1 cellular context compared by ENCODE assay signal in genomic region chr20:3815703-3816315, GRCh38.
TF ChIP-seq lines count a peak whose summit lies in the region.

No MANE protein-coding gene starts in this region.

TF ChIP-seq in IMR-90, 13 proteins besides CTCF, POLR2A, EP300 and RAD21:
- TF ChIP-seq RFX5 (IDR thresholded peaks at IDR 0.05; ENCODE audit: low read depth, low read length) (no peak), ELK1 (IDR thresholded peaks at IDR 0.05; ENCODE audit: borderline replicate concordance, low read depth, low read length) (no peak), MAZ (IDR thresholded peaks at IDR 0.05; ENCODE audit: borderline replicate concordance, low read depth, low read length) (no peak), USF2 (IDR thresholded peaks at IDR 0.05; ENCODE audit: low read depth, low read length) (no peak), MAFK (IDR thresholded peaks at IDR 0.05; ENCODE audit: low read depth, low read length) (no peak), BHLHE40 (IDR thresholded peaks at IDR 0.05; ENCODE audit: low read depth, low read length) (no peak), FOS (IDR thresholded peaks at IDR 0.05; ENCODE audit: low read depth, low read length) (no peak), MXI1 (IDR thresholded peaks at IDR 0.05; ENCODE audit: borderline replicate concordance, low read depth, low read length) (no peak), SMC3 (IDR thresholded peaks at IDR 0.05; ENCODE audit: low read depth, low read length) (no peak), CEBPB (IDR thresholded peaks at IDR 0.05; ENCODE audit: low read depth, low read length) (no peak)
